ENCODE assay signal across 10 cellular contexts in genomic region chr4:150581611-150582010, GRCh38. TPM values are rescaled to one million over a fixed set of nuclear protein-coding genes. Genes with fewer than 3 reads are reported as not detected.
DNase-seq lines count a peak whose midpoint lies in the region; ATAC-seq and TF ChIP-seq lines count a peak whose summit lies in the region.
"Had no signal": no experiment of that assay in that cellular context is flagged by ENCODE, and none has a peak within 500 bp of the region (broad histone marks: within the 10 kb centered on the region; RNA-seq: fewer than 3 reads in every experiment).

No MANE protein-coding gene starts in this region.

- no peak for ATAC-seq in aorta (ENCODE audit: low FRiP score)

- H3K4me1 ChIP-seq in SJSA1 (replicated peaks): peaks cover 13% of the 10 kb centered on the region
- H3K4me1 ChIP-seq in aorta (ENCODE audit: control insufficient read depth in 1 of 2, insufficient read depth in 2 of 2, low read length in 2 of 2): peaks cover 0 to 2% of the 10 kb centered on the region in 2 donors

- H3K27me3 ChIP-seq in SJSA1 (replicated peaks) (peaks cover 38% of the 10 kb centered on the region), aorta (ENCODE audit: control insufficient read depth in 1 of 2, insufficient read depth in 2 of 2, low read length in 1 of 2) (no peaks in the 10 kb centered on the region)

- H3K27ac Mint-ChIP-seq in endothelial cell (ENCODE audit: unreplicated experiment): no peak overlapping the region
- peak overlapping the region; percentile 94 for H3K27ac Mint-ChIP-seq in mesothelial cell of epicardium
- peak overlapping the region; percentile 82 for H3K27ac Mint-ChIP-seq in type B pancreatic cell
- H3K27ac Mint-ChIP-seq in activated naive CD8-positive, alpha-beta T cell treated with anti-CD3 and anti-CD28 coated beads for 36 hours: no peak overlapping the region
- H3K27ac Mint-ChIP-seq: activated B cell treated with CpG ODN at 0.5 μM for 24 hours had no signal

- H3K27me3 Mint-ChIP-seq in endothelial cell (ENCODE audit: unreplicated experiment) (peaks cover 33% of the 10 kb centered on the region), mesothelial cell of epicardium (ENCODE audit: low read depth) (peaks cover 81% of the 10 kb centered on the region), type B pancreatic cell (peaks cover 83% of the 10 kb centered on the region)
- no peaks in the 10 kb centered on the region for H3K27me3 Mint-ChIP-seq in activated naive CD8-positive, alpha-beta T cell treated with anti-CD3 and anti-CD28 coated beads for 36 hours
- H3K27me3 Mint-ChIP-seq: activated B cell treated with CpG ODN at 0.5 μM for 24 hours had no signal

- TF ChIP-seq CTCF in endothelial cell (IDR thresholded peaks at IDR 0.05; ENCODE audit: unreplicated experiment) (no peak), mesothelial cell of epicardium (IDR thresholded peaks at IDR 0.05; ENCODE audit: unreplicated experiment) (no peak), type B pancreatic cell (conservative IDR thresholded peaks at IDR 0.05) (no peak)

- peaks cover 32% of the 10 kb centered on the region for H3K4me1 Mint-ChIP-seq in endothelial cell (ENCODE audit: unreplicated experiment)
- H3K4me1 Mint-ChIP-seq in mesothelial cell of epicardium: peaks cover 47% of the 10 kb centered on the region
- H3K4me1 Mint-ChIP-seq in type B pancreatic cell (ENCODE audit: unreplicated experiment): peaks cover 27% of the 10 kb centered on the region
- no peaks in the 10 kb centered on the region for H3K4me1 Mint-ChIP-seq in activated naive CD8-positive, alpha-beta T cell treated with anti-CD3 and anti-CD28 coated beads for 36 hours
- H3K4me1 Mint-ChIP-seq: activated B cell treated with CpG ODN at 0.5 μM for 24 hours had no signal

- intact Hi-C loops in aorta (cut with DNase I): loop anchor here in 1 of 2 donors (10.0 kb wide), 1 partner anchor 297 kb away; no protein-coding TSS in a partner anchor

- H3K36me3 Mint-ChIP-seq in endothelial cell (ENCODE audit: low read depth, unreplicated experiment) (peaks cover 4% of the 10 kb centered on the region), mesothelial cell of epicardium (peaks cover 2% of the 10 kb centered on the region), type B pancreatic cell (peaks cover 43% of the 10 kb centered on the region)
- H3K36me3 Mint-ChIP-seq in activated naive CD8-positive, alpha-beta T cell treated with anti-CD3 and anti-CD28 coated beads for 36 hours: peaks cover 54% of the 10 kb centered on the region

- 87 to 89% methylated on average over 10 of the region's 10 CpGs for WGBS in aorta, 2 donors

- H3K36me3 ChIP-seq in SJSA1: no peaks in the 10 kb centered on the region
- no peaks in the 10 kb centered on the region for H3K36me3 ChIP-seq in aorta (ENCODE audit: control insufficient read depth in 1 of 2, insufficient read depth in 2 of 2, low read length in 1 of 2)

- H3K9me3 ChIP-seq in SJSA1 (replicated peaks) (no peaks in the 10 kb centered on the region), aorta (ENCODE audit: control insufficient read depth, low read length) (no peaks in the 10 kb centered on the region)

- H3K9me3 Mint-ChIP-seq in endothelial cell (ENCODE audit: unreplicated experiment) (no peaks in the 10 kb centered on the region), mesothelial cell of epicardium (no peaks in the 10 kb centered on the region), type B pancreatic cell (no peaks in the 10 kb centered on the region)
- peaks cover 2% of the 10 kb centered on the region for H3K9me3 Mint-ChIP-seq in activated naive CD8-positive, alpha-beta T cell treated with anti-CD3 and anti-CD28 coated beads for 36 hours

- H3K4me3 Mint-ChIP-seq in endothelial cell (ENCODE audit: unreplicated experiment): peak overlapping the region; percentile 90
- H3K4me3 Mint-ChIP-seq in mesothelial cell of epicardium: peak overlapping the region; percentile 86
- peak overlapping the region; percentile 89 for H3K4me3 Mint-ChIP-seq in type B pancreatic cell
- no peak overlapping the region for H3K4me3 Mint-ChIP-seq in activated naive CD8-positive, alpha-beta T cell treated with anti-CD3 and anti-CD28 coated beads for 36 hours
- H3K4me3 Mint-ChIP-seq: activated B cell treated with CpG ODN at 0.5 μM for 24 hours had no signal

- H3K4me3 ChIP-seq in SJSA1 (peak overlapping the region; percentile 43), aorta (ENCODE audit: low read length in 2 of 2) (no peak overlapping the region)

- H3K27ac ChIP-seq in SJSA1 (no peak overlapping the region), aorta (ENCODE audit: low read depth in 1 of 2, low read length in 2 of 2) (no peak overlapping the region)

- DNase-seq in SJSA1 (ENCODE audit: low read depth in 1 of 2, low spot score in 2 of 2) (peak in 1 of 2 experiments; percentile 23), endothelial cell (ENCODE audit: low spot score) (peak; percentile 43), mesothelial cell of epicardium (ENCODE audit: low spot score in 2 of 2, unreplicated experiment in 2 of 2) (peak in 1 of 2 experiments; percentile 54), type B pancreatic cell (ENCODE audit: extremely low spot score, unreplicated experiment) (no peak), aorta (no peak), EL (no peak)
- DNase-seq in activated naive CD8-positive, alpha-beta T cell treated with anti-CD3 and anti-CD28 coated beads for 36 hours: no peak
- DNase-seq: activated B cell treated with CpG ODN at 0.5 μM for 24 hours, MV-4-11, NCI-H510A treated with DMSO at 0.1 percent for 48 hours had no signal

RNA-seq across cellular contexts. Expression of gene MAB21L2, which starts 0.3 kb away (rescaled TPM):
- not detected in 2 replicates for total RNA-seq in SJSA1 (2014; rRNA removed; shearing (Covaris generic))
- total RNA-seq in endothelial cell (ENCODE audit: unreplicated experiment) (not detected), mesothelial cell of epicardium (14.2 to 16.0 TPM (median 14.4 TPM) in 3 replicates), type B pancreatic cell (ENCODE audit: low replicate concordance) (0.55 and 114 TPM in 2 replicates), aorta (under 1 TPM; 0.16 to 0.69 TPM)
- 1 to 10 TPM in 1 of 2 donors, under 1 TPM in 1; 0.05 to 8.6 TPM for polyA plus RNA-seq in aorta
- total RNA-seq in activated naive CD8-positive, alpha-beta T cell treated with anti-CD3 and anti-CD28 coated beads for 36 hours: not detected
- total RNA-seq: activated B cell treated with CpG ODN at 0.5 μM for 24 hours had no signal

Comparison
In these comparisons a context has a peak if more than half of its experiments do, and no peak if none do; other contexts are left out.
1. H3K27ac Mint-ChIP-seq: peak in mesothelial cell of epicardium (single experiment) and type B pancreatic cell (single experiment); none in endothelial cell (single experiment) and activated naive CD8-positive, alpha-beta T cell treated with anti-CD3 and anti-CD28 coated beads for 36 hours (single experiment).